1 cellular context compared by ENCODE assay signal in the genomic region with DNA sequence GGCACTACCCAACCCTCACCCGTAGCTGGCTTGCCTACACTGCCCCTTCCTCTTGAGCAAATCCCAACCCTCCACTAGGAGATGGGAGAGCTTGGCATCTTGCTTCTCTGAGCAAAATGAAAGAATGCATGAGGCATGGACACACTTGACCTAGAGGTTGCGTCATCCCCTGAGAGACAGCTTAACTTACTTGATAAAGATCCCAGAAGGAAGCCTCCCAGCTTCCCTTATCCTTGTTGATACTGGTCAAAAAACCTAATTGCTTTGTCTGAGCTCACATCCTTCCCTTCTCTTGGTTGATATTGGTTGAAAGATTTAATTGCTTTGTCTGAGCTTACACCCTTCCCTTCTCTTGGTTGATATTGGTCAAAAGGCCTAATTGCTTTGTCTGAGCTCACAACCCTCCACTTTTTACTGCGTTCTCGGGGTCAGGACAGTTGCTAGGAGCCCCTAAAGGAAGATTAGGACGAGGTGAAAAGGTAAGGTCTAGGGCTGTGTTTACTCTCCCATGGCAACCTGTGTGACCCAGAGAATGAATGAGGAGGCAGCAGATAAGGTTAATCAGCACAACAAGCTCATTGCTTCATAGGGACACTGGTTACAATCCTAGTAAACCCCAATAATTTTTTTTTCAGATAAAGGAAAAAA.
A peak's percentile ranks its signal among the peaks of the same experiment; 100 is the strongest.
TF ChIP-seq lines count a peak whose summit lies in the region.

No MANE protein-coding gene starts in this region.

TF ChIP-seq in K562, 482 proteins besides CTCF, POLR2A, EP300 and RAD21 (continued from another document and continues in another):
- TF ChIP-seq BRD9 (IDR thresholded peaks at IDR 0.05; ENCODE audit: low read depth, partially characterized antibody) (no peak), EGR1 (conservative IDR thresholded peaks at IDR 0.05) (no peak), SLC30A9 (CRISPR knock-in tag; IDR thresholded peaks at IDR 0.05) (no peak), TEAD4 (IDR thresholded peaks at IDR 0.05; ENCODE audit: low read length) (peak; percentile 22; the same call in 1 of the 2 replicates), TEAD4 (CRISPR knock-in tag; IDR thresholded peaks at IDR 0.05; ENCODE audit: borderline replicate concordance) (no peak), TRIM24 (IDR thresholded peaks at IDR 0.05) (peak in 1 of 2 experiments; percentile 78; a peak in 1 of 4 replicates), XRCC5 (IDR thresholded peaks at IDR 0.05; ENCODE audit: low read depth, low read length) (no peak), ZNF311 (CRISPR knock-in tag; IDR thresholded peaks at IDR 0.05) (no peak; the same call in 1 of the 2 replicates), RBM17 (IDR thresholded peaks at IDR 0.05; ENCODE audit: borderline replicate concordance, low read depth, low read length) (no peak), NCOA6 (IDR thresholded peaks at IDR 0.05) (no peak), MCM7 (IDR thresholded peaks at IDR 0.05) (no peak), NR2C2 (CRISPR knock-in tag; IDR thresholded peaks at IDR 0.05) (no peak), NR2C2 (tag; IDR thresholded peaks at IDR 0.05) (peak; percentile 71), PHTF2 (CRISPR knock-in tag; IDR thresholded peaks at IDR 0.05) (no peak), ZNF121 (CRISPR knock-in tag; conservative IDR thresholded peaks at IDR 0.05) (no peak), SRSF3 (IDR thresholded peaks at IDR 0.05; ENCODE audit: insufficient read depth, low read length) (no peak), L3MBTL2 (IDR thresholded peaks at IDR 0.05) (peak; percentile 51), MTA3 (IDR thresholded peaks at IDR 0.05; ENCODE audit: borderline replicate concordance) (no peak), KHSRP (IDR thresholded peaks at IDR 0.05) (no peak), SREBF1 (IDR thresholded peaks at IDR 0.05; ENCODE audit: borderline replicate concordance, low read depth, low read length) (no peak), ZKSCAN8 (CRISPR knock-in tag; IDR thresholded peaks at IDR 0.05) (no peak), SP1 (CRISPR knock-in tag; IDR thresholded peaks at IDR 0.05) (no peak), ZEB2 (IDR thresholded peaks at IDR 0.05) (peak; percentile 80), ZNF717 (CRISPR knock-in tag; IDR thresholded peaks at IDR 0.05) (no peak)
- TF ChIP-seq, protein P1, sequence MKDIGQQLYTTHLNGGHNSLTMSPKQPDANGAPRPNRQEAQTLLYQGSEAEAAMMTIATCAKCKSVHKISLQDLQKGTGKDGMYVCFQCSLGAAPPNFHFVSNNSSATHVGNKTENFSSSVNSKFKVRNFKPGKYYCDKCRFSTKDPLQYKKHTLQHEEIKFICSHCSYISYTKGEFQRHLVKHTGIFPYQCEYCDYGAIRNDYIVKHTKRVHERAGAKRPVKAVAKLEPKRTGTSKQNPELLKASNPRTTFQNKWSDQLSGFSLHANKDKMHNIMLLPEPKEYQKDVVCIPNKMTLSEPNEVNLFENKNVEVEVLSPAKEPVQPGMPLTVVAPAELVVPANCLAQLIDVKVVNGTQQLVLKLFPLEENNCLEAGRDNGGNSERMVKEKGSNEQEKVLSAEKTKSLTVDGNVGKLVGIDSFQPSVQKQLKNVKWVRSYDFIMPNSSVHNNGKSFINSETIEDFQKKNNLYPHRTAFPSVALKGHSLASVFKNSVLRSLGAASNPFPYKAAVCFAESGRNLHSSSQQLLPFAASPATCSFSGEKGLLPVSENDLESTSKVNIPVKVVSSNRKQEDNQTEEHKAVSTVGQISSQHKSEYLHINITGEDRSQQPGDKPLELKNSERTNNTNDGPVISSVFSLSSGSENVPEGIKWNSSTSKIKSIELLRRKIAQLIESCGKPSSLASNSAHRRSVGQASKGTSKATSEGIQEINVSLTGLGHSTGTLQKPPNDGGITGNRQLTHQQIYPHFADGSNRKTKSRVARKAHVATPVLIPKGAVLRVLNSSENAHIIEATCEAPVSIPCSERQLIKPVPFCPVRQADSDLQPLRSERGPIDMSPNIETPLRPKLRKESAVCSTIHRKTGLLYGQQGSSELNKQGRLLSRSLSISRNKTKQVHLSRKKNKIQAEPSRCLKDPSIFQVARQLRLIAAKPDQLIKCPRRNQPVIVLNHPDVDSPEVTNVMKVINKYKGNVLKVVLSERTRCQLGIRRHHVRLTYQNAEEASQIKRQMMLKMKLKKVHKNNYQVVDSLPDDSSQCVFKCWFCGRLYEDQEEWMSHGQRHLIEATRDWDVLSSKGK (CRISPR knock-in tag; IDR thresholded peaks at IDR 0.05): no peak
- TF ChIP-seq, protein P2, sequence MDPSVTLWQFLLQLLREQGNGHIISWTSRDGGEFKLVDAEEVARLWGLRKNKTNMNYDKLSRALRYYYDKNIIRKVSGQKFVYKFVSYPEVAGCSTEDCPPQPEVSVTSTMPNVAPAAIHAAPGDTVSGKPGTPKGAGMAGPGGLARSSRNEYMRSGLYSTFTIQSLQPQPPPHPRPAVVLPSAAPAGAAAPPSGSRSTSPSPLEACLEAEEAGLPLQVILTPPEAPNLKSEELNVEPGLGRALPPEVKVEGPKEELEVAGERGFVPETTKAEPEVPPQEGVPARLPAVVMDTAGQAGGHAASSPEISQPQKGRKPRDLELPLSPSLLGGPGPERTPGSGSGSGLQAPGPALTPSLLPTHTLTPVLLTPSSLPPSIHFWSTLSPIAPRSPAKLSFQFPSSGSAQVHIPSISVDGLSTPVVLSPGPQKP (CRISPR knock-in tag; IDR thresholded peaks at IDR 0.05): no peak
- TF ChIP-seq, protein P3, sequence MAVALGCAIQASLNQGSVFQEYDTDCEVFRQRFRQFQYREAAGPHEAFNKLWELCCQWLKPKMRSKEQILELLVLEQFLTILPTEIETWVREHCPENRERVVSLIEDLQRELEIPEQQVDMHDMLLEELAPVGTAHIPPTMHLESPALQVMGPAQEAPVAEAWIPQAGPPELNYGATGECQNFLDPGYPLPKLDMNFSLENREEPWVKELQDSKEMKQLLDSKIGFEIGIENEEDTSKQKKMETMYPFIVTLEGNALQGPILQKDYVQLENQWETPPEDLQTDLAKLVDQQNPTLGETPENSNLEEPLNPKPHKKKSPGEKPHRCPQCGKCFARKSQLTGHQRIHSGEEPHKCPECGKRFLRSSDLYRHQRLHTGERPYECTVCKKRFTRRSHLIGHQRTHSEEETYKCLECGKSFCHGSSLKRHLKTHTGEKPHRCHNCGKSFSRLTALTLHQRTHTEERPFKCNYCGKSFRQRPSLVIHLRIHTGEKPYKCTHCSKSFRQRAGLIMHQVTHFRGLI (CRISPR knock-in tag; IDR thresholded peaks at IDR 0.05): no peak
- TF ChIP-seq, protein P4, sequence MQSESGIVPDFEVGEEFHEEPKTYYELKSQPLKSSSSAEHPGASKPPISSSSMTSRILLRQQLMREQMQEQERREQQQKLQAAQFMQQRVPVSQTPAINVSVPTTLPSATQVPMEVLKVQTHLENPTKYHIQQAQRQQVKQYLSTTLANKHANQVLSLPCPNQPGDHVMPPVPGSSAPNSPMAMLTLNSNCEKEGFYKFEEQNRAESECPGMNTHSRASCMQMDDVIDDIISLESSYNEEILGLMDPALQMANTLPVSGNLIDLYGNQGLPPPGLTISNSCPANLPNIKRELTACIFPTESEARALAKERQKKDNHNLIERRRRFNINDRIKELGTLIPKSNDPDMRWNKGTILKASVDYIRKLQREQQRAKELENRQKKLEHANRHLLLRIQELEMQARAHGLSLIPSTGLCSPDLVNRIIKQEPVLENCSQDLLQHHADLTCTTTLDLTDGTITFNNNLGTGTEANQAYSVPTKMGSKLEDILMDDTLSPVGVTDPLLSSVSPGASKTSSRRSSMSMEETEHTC (IDR thresholded peaks at IDR 0.05): no peak
- TF ChIP-seq, protein P5, sequence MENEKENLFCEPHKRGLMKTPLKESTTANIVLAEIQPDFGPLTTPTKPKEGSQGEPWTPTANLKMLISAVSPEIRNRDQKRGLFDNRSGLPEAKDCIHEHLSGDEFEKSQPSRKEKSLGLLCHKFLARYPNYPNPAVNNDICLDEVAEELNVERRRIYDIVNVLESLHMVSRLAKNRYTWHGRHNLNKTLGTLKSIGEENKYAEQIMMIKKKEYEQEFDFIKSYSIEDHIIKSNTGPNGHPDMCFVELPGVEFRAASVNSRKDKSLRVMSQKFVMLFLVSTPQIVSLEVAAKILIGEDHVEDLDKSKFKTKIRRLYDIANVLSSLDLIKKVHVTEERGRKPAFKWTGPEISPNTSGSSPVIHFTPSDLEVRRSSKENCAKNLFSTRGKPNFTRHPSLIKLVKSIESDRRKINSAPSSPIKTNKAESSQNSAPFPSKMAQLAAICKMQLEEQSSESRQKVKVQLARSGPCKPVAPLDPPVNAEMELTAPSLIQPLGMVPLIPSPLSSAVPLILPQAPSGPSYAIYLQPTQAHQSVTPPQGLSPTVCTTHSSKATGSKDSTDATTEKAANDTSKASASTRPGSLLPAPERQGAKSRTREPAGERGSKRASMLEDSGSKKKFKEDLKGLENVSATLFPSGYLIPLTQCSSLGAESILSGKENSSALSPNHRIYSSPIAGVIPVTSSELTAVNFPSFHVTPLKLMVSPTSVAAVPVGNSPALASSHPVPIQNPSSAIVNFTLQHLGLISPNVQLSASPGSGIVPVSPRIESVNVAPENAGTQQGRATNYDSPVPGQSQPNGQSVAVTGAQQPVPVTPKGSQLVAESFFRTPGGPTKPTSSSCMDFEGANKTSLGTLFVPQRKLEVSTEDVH (IDR thresholded peaks at IDR 0.05; ENCODE audit: low read depth, partially characterized antibody): no peak
- TF ChIP-seq, protein P6, sequence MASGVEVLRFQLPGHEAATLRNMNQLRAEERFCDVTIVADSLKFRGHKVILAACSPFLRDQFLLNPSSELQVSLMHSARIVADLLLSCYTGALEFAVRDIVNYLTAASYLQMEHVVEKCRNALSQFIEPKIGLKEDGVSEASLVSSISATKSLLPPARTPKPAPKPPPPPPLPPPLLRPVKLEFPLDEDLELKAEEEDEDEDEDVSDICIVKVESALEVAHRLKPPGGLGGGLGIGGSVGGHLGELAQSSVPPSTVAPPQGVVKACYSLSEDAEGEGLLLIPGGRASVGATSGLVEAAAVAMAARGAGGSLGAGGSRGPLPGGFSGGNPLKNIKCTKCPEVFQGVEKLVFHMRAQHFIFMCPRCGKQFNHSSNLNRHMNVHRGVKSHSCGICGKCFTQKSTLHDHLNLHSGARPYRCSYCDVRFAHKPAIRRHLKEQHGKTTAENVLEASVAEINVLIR (CRISPR knock-in tag; IDR thresholded peaks at IDR 0.05): no peak
- TF ChIP-seq, protein P7, sequence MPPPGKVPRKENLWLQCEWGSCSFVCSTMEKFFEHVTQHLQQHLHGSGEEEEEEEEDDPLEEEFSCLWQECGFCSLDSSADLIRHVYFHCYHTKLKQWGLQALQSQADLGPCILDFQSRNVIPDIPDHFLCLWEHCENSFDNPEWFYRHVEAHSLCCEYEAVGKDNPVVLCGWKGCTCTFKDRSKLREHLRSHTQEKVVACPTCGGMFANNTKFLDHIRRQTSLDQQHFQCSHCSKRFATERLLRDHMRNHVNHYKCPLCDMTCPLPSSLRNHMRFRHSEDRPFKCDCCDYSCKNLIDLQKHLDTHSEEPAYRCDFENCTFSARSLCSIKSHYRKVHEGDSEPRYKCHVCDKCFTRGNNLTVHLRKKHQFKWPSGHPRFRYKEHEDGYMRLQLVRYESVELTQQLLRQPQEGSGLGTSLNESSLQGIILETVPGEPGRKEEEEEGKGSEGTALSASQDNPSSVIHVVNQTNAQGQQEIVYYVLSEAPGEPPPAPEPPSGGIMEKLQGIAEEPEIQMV (tag; conservative IDR thresholded peaks at IDR 0.05; ENCODE audit: low read depth): no peak
- TF ChIP-seq, protein P8, sequence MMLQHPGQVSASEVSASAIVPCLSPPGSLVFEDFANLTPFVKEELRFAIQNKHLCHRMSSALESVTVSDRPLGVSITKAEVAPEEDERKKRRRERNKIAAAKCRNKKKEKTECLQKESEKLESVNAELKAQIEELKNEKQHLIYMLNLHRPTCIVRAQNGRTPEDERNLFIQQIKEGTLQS (IDR thresholded peaks at IDR 0.05): peak; percentile 97
- TF ChIP-seq, protein P8 (CRISPR knock-in tag; conservative IDR thresholded peaks at IDR 0.05): no peak
- TF ChIP-seq, protein P9, sequence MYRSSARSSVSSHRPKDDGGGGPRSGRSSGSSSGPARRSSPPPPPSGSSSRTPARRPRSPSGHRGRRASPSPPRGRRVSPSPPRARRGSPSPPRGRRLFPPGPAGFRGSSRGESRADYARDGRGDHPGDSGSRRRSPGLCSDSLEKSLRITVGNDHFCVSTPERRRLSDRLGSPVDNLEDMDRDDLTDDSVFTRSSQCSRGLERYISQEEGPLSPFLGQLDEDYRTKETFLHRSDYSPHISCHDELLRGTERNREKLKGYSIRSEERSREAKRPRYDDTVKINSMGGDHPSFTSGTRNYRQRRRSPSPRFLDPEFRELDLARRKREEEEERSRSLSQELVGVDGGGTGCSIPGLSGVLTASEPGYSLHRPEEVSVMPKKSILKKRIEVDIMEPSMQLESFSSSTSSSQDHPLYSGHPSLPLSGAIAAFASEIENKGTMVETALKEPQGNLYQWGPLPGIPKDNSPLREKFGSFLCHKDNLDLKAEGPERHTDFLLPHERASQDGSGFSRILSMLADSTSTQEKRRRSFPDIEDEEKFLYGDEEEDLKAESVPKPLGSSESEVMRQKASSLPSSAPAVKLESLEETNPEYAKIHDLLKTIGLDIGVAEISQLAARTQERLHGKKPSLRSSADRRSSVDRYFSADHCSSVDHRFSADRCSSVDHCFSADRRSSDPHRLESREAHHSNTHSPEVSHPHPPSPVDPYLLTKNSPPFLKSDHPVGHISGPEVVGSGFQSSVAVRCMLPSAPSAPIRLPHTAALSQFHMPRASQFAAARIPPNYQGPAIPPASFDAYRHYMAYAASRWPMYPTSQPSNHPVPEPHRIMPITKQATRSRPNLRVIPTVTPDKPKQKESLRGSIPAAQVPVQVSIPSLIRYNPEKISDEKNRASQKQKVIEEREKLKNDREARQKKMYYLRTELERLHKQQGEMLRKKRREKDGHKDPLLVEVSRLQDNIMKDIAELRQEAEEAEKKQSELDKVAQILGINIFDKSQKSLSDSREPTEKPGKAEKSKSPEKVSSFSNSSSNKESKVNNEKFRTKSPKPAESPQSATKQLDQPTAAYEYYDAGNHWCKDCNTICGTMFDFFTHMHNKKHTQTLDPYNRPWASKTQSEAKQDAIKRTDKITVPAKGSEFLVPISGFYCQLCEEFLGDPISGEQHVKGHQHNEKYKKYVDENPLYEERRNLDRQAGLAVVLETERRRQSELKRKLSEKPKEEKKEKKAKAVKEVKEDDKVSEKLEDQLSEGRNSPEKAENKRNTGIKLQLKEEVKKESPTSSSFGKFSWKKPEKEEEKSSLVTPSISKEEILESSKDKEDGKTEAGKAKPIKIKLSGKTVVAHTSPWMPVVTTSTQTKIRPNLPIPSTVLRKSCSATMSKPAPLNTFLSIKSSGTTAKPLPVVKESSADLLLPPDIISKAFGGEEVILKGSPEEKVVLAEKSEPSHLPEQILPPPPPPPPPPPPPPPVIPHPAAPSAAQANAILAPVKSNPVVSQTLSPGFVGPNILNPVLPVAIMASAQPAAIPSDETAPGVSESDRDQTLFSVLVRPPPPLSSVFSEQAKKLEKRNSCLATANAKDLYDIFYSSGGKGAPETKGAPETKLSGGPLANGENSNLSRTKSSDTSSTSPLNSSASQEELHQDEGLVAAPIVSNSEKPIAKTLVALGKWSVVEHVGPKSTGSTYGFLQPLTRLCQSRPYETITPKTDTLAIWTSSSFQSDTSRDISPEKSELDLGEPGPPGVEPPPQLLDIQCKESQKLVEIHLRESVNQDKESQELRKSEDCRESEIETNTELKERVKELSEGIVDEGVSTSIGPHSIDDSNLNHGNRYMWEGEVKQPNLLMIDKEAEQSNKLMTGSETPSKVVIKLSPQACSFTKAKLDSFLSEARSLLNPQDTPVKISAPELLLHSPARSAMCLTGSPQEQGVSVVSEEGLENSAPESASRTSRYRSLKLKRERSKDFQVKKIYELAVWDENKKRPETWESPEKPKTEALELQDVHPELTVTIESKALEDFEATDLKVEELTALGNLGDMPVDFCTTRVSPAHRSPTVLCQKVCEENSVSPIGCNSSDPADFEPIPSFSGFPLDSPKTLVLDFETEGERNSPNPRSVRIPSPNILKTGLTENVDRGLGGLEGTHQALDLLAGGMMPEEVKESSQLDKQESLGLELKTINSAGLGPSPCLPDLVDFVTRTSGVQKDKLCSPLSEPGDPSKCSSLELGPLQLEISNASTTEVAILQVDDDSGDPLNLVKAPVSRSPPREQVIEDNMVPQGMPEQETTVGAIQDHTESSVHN (IDR thresholded peaks at IDR 0.05; ENCODE audit: borderline replicate concordance in 1 of 2, low read depth in 1 of 2): no peak
